1 cellular context compared by ENCODE assay signal in genomic region chr19:12695997-12696365, GRCh38.
TF ChIP-seq lines count a peak whose summit lies in the region.

No MANE protein-coding gene starts in this region.

TF ChIP-seq in K562, 482 proteins besides CTCF, POLR2A, EP300 and RAD21 (continues in another document):
- TF ChIP-seq RFX1 (IDR thresholded peaks at IDR 0.05) (no peak), SETDB1 (IDR thresholded peaks at IDR 0.05; ENCODE audit: low read length) (no peak), JUND (IDR thresholded peaks at IDR 0.05; ENCODE audit: borderline replicate concordance, low read depth, low read length) (no peak), JUND (tag; IDR thresholded peaks at IDR 0.05; ENCODE audit: borderline replicate concordance, low read depth, low read length) (no peak), CGGBP1 (CRISPR knock-in tag; IDR thresholded peaks at IDR 0.05) (no peak), ZBED1 (IDR thresholded peaks at IDR 0.05) (no peak), MGA (IDR thresholded peaks at IDR 0.05) (0 out of 2 replicates have a peak, but pooled peaks have one; percentile 37), PHF21A (IDR thresholded peaks at IDR 0.05; ENCODE audit: borderline replicate concordance, low read depth) (no peak), RERE (CRISPR knock-in tag; IDR thresholded peaks at IDR 0.05; ENCODE audit: borderline replicate concordance) (no peak), E2F6 (IDR thresholded peaks at IDR 0.05; ENCODE audit: borderline replicate concordance in 1 of 2, extremely low read depth in 1 of 2, insufficient read depth in 1 of 2, insufficient read length in 1 of 2, low read depth in 1 of 2, low read length in 1 of 2, poor library complexity in 1 of 2, severe bottlenecking in 1 of 2) (peak in 1 of 2 experiments; percentile 81), ZBTB11 (CRISPR knock-in tag; IDR thresholded peaks at IDR 0.05) (no peak), GATA2 (CRISPR knock-in tag; IDR thresholded peaks at IDR 0.05) (no peak), CBX3 (IDR thresholded peaks at IDR 0.05; ENCODE audit: borderline replicate concordance in 1 of 2, low read length in 2 of 2) (peak in 1 of 2 experiments; percentile 10; a peak in 1 of 3 replicates), ZNF507 (tag; conservative IDR thresholded peaks at IDR 0.05) (no peak), IRF9 (tag; IDR thresholded peaks at IDR 0.05) (no peak), THRA (IDR thresholded peaks at IDR 0.05) (no peak), NR4A1 (CRISPR knock-in tag; IDR thresholded peaks at IDR 0.05) (no peak), NR4A1 (tag; IDR thresholded peaks at IDR 0.05) (no peak), NFIX (CRISPR knock-in tag; IDR thresholded peaks at IDR 0.05; ENCODE audit: low read depth) (no peak), GABPA (tag; conservative IDR thresholded peaks at IDR 0.05; ENCODE audit: low read depth) (no peak), GTF3C2 (IDR thresholded peaks at IDR 0.05; ENCODE audit: borderline replicate concordance, extremely low read depth, insufficient read length) (no peak), ZNF717 (CRISPR knock-in tag; IDR thresholded peaks at IDR 0.05) (no peak)
